ENCODE assay signal across 9 cellular contexts in genomic region chr7:2521341-2521745, GRCh38. TPM values are rescaled to one million over a fixed set of nuclear protein-coding genes. Genes with fewer than 3 reads are reported as not detected.
DNase-seq lines count a peak whose midpoint lies in the region; ATAC-seq and TF ChIP-seq lines count a peak whose summit lies in the region.
"Had no signal": no experiment of that assay in that cellular context is flagged by ENCODE, and none has a peak within 500 bp of the region (broad histone marks: within the 10 kb centered on the region; RNA-seq: fewer than 3 reads in every experiment).

No MANE protein-coding gene starts in this region.

- CTCF ChIA-PET in AG04449 (lab: Yijun Ruan, JAX) (interaction anchor here (1.7 kb wide), 1 partner anchor 9 kb away, joined by 5 read pairs; no protein-coding TSS in a partner anchor), IMR-90 (lab: Yijun Ruan, JAX) (no interaction called here)

- no peak overlapping the region for H3K18ac ChIP-seq in IMR-90 (ENCODE audit: low read depth, low read length)

- H3K36me3 ChIP-seq in IMR-90 (ENCODE audit: control insufficient read depth, insufficient read depth, low read length): no peaks in the 10 kb centered on the region

- H2AFZ ChIP-seq in IMR-90 (replicated peaks; ENCODE audit: low read length, poor library complexity): no peak overlapping the region

- H2BK20ac ChIP-seq in IMR-90 (ENCODE audit: low read depth, low read length): no peak overlapping the region

- whole genome bisulfite sequencing in IMR-90 (ENCODE audit: extremely low coverage in 2 of 2, insufficient read length in 1 of 2), 2 experiments: 57% methylated on average over 17 of the region's 21 CpGs; no CpG with 5 or more reads in 1 of the 2 experiments

- H3K4me1 Mint-ChIP-seq in chondrocyte (ENCODE audit: low read depth) (peaks cover 63% of the 10 kb centered on the region), natural killer cell (peaks cover 20 to 42% of the 10 kb centered on the region in 2 donors)

- no peak overlapping the region for H2BK120ac ChIP-seq in IMR-90 (ENCODE audit: low read depth, low read length)

- no peaks in the 10 kb centered on the region for H3K9me3 ChIP-seq in IMR-90 (ENCODE audit: control insufficient read depth, insufficient read depth, low read length)

- dilution Hi-C loops in IMR-90 (cut with HindIII; ENCODE audit: low sequenced_read_pairs, unreplicated experiment): no loop called here

- no peak overlapping the region for H2AK9ac ChIP-seq in IMR-90 (replicated peaks; ENCODE audit: low read depth, low read length, poor library complexity)

- ATAC-seq in IMR-90 (ENCODE audit: low read depth) (no peak), natural killer cell (peak in 1 of 3 donors; percentile 2), HG03439 (IDR thresholded peaks at IDR 0.05; ENCODE audit: unreplicated experiment) (no peak)

- H3K27ac Mint-ChIP-seq in chondrocyte (ENCODE audit: unreplicated experiment) (no peak overlapping the region), natural killer cell (peak overlapping the region; percentile 94 to 97)

- H3K23ac ChIP-seq in IMR-90 (ENCODE audit: low read depth, low read length): no peak overlapping the region; the same call in 1 of the 2 replicates

- H3K4me3 ChIP-seq in AG04449 (ENCODE audit: low read depth, low read length) (peak overlapping the region; percentile 57), IMR-90 (ENCODE audit: insufficient read depth, low read depth, low read length) (no peak overlapping the region)

- H4K8ac ChIP-seq in IMR-90 (ENCODE audit: low read depth in 2 of 2, low read length in 2 of 2): no peak overlapping the region

- H3K4ac ChIP-seq in IMR-90 (ENCODE audit: low read depth, low read length): no peak overlapping the region

- H3K79me1 ChIP-seq in IMR-90 (ENCODE audit: low read depth in 1 of 2, low read length in 2 of 2): peaks cover 0 to 8% of the 10 kb centered on the region in 2 experiments; a peak in 2 of 4 replicates

- H4K5ac ChIP-seq in IMR-90 (ENCODE audit: low read depth, low read length): no peak overlapping the region

- no peak for TF ChIP-seq CTCF in AG04449 (IDR thresholded peaks at IDR 0.05; ENCODE audit: insufficient read depth, low read length, missing control alignments)
- TF ChIP-seq CTCF in IMR-90 (conservative IDR thresholded peaks at IDR 0.05; ENCODE audit: low read depth, low read length): no peak
- no peak for TF ChIP-seq CTCF in chondrocyte (IDR thresholded peaks at IDR 0.05)
- no peak for TF ChIP-seq CTCF in natural killer cell (IDR thresholded peaks at IDR 0.05)
- no peak for TF ChIP-seq CTCF in GM20000 (IDR thresholded peaks at IDR 0.05; ENCODE audit: extremely low read depth, missing control alignments)

- no peak overlapping the region for H4K91ac ChIP-seq in IMR-90 (ENCODE audit: insufficient read depth, low read depth, low read length)

- H2BK15ac ChIP-seq in IMR-90 (ENCODE audit: low read depth, low read length): no peak overlapping the region

- H3K9me1 ChIP-seq in IMR-90 (ENCODE audit: insufficient read depth, low read length): peaks cover 15% of the 10 kb centered on the region

- 0 out of 2 replicates have a peak, but pooled peaks cover 9% of the 10 kb centered on the region for H4K20me1 ChIP-seq in IMR-90 (ENCODE audit: insufficient read depth, low read length)

- H3K27me3 Mint-ChIP-seq in chondrocyte (ENCODE audit: low read depth) (no peaks in the 10 kb centered on the region), natural killer cell (ENCODE audit: low read depth in 2 of 2) (no peaks in the 10 kb centered on the region)

- H2BK5ac ChIP-seq in IMR-90 (ENCODE audit: low read depth, low read length, poor library complexity, severe bottlenecking): no peak overlapping the region

- H3K4me3 Mint-ChIP-seq in chondrocyte (ENCODE audit: unreplicated experiment) (peak overlapping the region; percentile 80), natural killer cell (peak overlapping the region; percentile 92)

- H3K27ac ChIP-seq in IMR-90 (ENCODE audit: insufficient read depth, low read length): no peak overlapping the region
- H3K27ac ChIP-seq: KMS-11 had no signal

- no peak for TF ChIP-seq RAD21 in IMR-90 (IDR thresholded peaks at IDR 0.05; ENCODE audit: low read length)

- H3K9ac ChIP-seq in IMR-90 (ENCODE audit: low read depth, low read length): no peak overlapping the region
- H3K9ac ChIP-seq: KMS-11 had no signal

- H3K4me2 ChIP-seq in IMR-90 (ENCODE audit: low read depth, low read length): no peak overlapping the region

- POLR2A ChIA-PET in AG04449 (lab: Yijun Ruan, JAX) (no interaction called here), IMR-90 (lab: Charles Lee; ENCODE audit: unreplicated experiment) (no interaction called here)

- H3K14ac ChIP-seq in IMR-90 (replicated peaks; ENCODE audit: low read depth, low read length): no peak overlapping the region

- no peak for DNase-seq in AG04449 (ENCODE audit: low read depth, low spot score)
- DNase-seq in IMR-90: no peak
- DNase-seq in chondrocyte (ENCODE audit: low spot score): no peak
- DNase-seq in natural killer cell: no peak
- no peak for DNase-seq in GM20000 (ENCODE audit: low spot score)
- DNase-seq in NCI-H1105 treated with DMSO at 0.1 percent for 48 hours (lab: John Stamatoyannopoulos, UW): no peak
- no peak for DNase-seq in NCI-H2227 (lab: John Stamatoyannopoulos, UW; ENCODE audit: unreplicated experiment)

- no peaks in the 10 kb centered on the region for H3K9me3 Mint-ChIP-seq in chondrocyte (ENCODE audit: low read depth)
- no peaks in the 10 kb centered on the region for H3K9me3 Mint-ChIP-seq in natural killer cell

- TF ChIP-seq POLR2A in IMR-90 (IDR thresholded peaks at IDR 0.05; ENCODE audit: low read depth, low read length): no peak

- H2AK5ac ChIP-seq in IMR-90 (ENCODE audit: low read depth, low read length): 0 out of 2 replicates have a peak overlapping the region, but pooled peaks have one; percentile 16

- in situ Hi-C loops in IMR-90 (cut with MboI; ENCODE audit: low sequenced_read_pairs): no loop called here

- intact Hi-C loops in IMR-90 (cut with micrococcal nuclease) (no loop called here), natural killer cell (cut with micrococcal nuclease) (loop anchor here (5.0 to 10.0 kb wide), 4 partner anchors 44 to 1614 kb away; partner anchors contain the start of genes GRIFIN and TTYH3)

- BruUV-seq in IMR-90 (replicated peaks; lab: Mats Ljungman, UMichigan): no TSS peak

- no peak overlapping the region for H3K56ac ChIP-seq in IMR-90 (ENCODE audit: extremely low read depth, insufficient read depth, low read length)

- H3K27me3 ChIP-seq in IMR-90 (ENCODE audit: control insufficient read depth, insufficient read depth, low read length): no peaks in the 10 kb centered on the region

- H3K36me3 Mint-ChIP-seq in chondrocyte (ENCODE audit: low read depth) (peaks cover 3% of the 10 kb centered on the region), natural killer cell (no peaks in the 10 kb centered on the region)

- peaks cover 32% of the 10 kb centered on the region for H3K4me1 ChIP-seq in IMR-90 (ENCODE audit: control insufficient read depth, insufficient read depth, low read length)

TF ChIP-seq in IMR-90, 13 proteins besides CTCF, POLR2A, EP300 and RAD21 (continues in another document):
- TF ChIP-seq MXI1 (IDR thresholded peaks at IDR 0.05; ENCODE audit: borderline replicate concordance, low read depth, low read length) (no peak), BHLHE40 (IDR thresholded peaks at IDR 0.05; ENCODE audit: low read depth, low read length) (no peak), RCOR1 (IDR thresholded peaks at IDR 0.05; ENCODE audit: insufficient replicate concordance, low read length) (no peak), MAZ (IDR thresholded peaks at IDR 0.05; ENCODE audit: borderline replicate concordance, low read depth, low read length) (no peak), RFX5 (IDR thresholded peaks at IDR 0.05; ENCODE audit: low read depth, low read length) (no peak), CHD1 (IDR thresholded peaks at IDR 0.05; ENCODE audit: low read depth, low read length) (no peak), MAFK (IDR thresholded peaks at IDR 0.05; ENCODE audit: low read depth, low read length) (no peak), CEBPB (IDR thresholded peaks at IDR 0.05; ENCODE audit: low read depth, low read length) (no peak), ELK1 (IDR thresholded peaks at IDR 0.05; ENCODE audit: borderline replicate concordance, low read depth, low read length) (no peak), SMC3 (IDR thresholded peaks at IDR 0.05; ENCODE audit: low read depth, low read length) (no peak)

RNA-seq across cellular contexts. Expression of gene LFNG, which starts 1.8 kb away (rescaled TPM):
- total RNA-seq in IMR-90 (2012; rRNA removed): 1.4 and 1.8 TPM in 2 replicates
- 5.1 and 5.3 TPM in 2 replicates for polyA plus RNA-seq in IMR-90 (2012; rRNA removed)
- polyA plus RNA-seq in IMR-90 (2012; cell fraction: cytosol; rRNA removed): 3.8 and 5.3 TPM in 2 replicates
- 11.2 and 22.5 TPM in 2 replicates for polyA plus RNA-seq in IMR-90 (2012; cell fraction: nucleus; rRNA removed; ENCODE audit: low replicate concordance)
- total RNA-seq in chondrocyte: 36.7 to 39.9 TPM (median 39.9 TPM) in 3 replicates
- 100 to 1,000 TPM; 140 to 191 (median 176) TPM for total RNA-seq in natural killer cell

RNA-seq across cellular contexts. Expression of gene BRAT1, which starts 34.0 kb away (rescaled TPM):
- total RNA-seq in IMR-90 (2012; rRNA removed): 5.8 and 6.8 TPM in 2 replicates
- polyA plus RNA-seq in IMR-90 (2012; rRNA removed): 21.9 and 27.5 TPM in 2 replicates
- 19.5 and 22.3 TPM in 2 replicates for polyA plus RNA-seq in IMR-90 (2012; cell fraction: cytosol; rRNA removed)
- 62.8 and 177 TPM in 2 replicates for polyA plus RNA-seq in IMR-90 (2012; cell fraction: nucleus; rRNA removed; ENCODE audit: low replicate concordance)
- total RNA-seq in chondrocyte: 19.6 to 30.6 TPM (median 21.0 TPM) in 3 replicates
- 10 to 100 TPM; 24.9 to 26.7 (median 25.6) TPM for total RNA-seq in natural killer cell

RNA-seq across cellular contexts. Expression of gene IQCE, which starts 37.4 kb away (rescaled TPM):
- total RNA-seq in IMR-90 (2012; rRNA removed) (5.0 and 6.7 TPM in 2 replicates), chondrocyte (9.3 to 20.2 TPM (median 10.0 TPM) in 3 replicates), natural killer cell (10 to 100 TPM in 2 of 3 donors, 1 to 10 TPM in 1; 9.6 to 13.5 (median 11.3) TPM)
- polyA plus RNA-seq in IMR-90 (2012; rRNA removed): 6.3 and 8.1 TPM in 2 replicates
- polyA plus RNA-seq in IMR-90 (2012; cell fraction: cytosol; rRNA removed): 3.9 and 16.6 TPM in 2 replicates
- polyA plus RNA-seq in IMR-90 (2012; cell fraction: nucleus; rRNA removed; ENCODE audit: low replicate concordance): 15.9 and 17.4 TPM in 2 replicates

RNA-seq across cellular contexts. Expression of gene GRIFIN, which starts 45.1 kb away (rescaled TPM):
- total RNA-seq in IMR-90 (2012; rRNA removed) (not detected in 2 replicates), chondrocyte (not detected in 3 replicates), natural killer cell (not detected)
- polyA plus RNA-seq in IMR-90 (2012; rRNA removed): not detected in 2 replicates
- polyA plus RNA-seq in IMR-90 (2012; cell fraction: cytosol; rRNA removed): not detected in 2 replicates
- not detected in 2 replicates for polyA plus RNA-seq in IMR-90 (2012; cell fraction: nucleus; rRNA removed; ENCODE audit: low replicate concordance)

Comparison
In these comparisons a context has a peak if more than half of its experiments do, and no peak if none do; other contexts are left out.
1. RNA of gene LFNG, which starts 1.8 kb away (total RNA-seq): 140 to 191 TPM in natural killer cell and 36.7 to 39.9 TPM in chondrocyte; 1.4 to 1.8 TPM in IMR-90; every median in the first group is over 10 times any median in the second.